Comparison of ENCODE assay signal across 1 cellular context in the genomic region with DNA sequence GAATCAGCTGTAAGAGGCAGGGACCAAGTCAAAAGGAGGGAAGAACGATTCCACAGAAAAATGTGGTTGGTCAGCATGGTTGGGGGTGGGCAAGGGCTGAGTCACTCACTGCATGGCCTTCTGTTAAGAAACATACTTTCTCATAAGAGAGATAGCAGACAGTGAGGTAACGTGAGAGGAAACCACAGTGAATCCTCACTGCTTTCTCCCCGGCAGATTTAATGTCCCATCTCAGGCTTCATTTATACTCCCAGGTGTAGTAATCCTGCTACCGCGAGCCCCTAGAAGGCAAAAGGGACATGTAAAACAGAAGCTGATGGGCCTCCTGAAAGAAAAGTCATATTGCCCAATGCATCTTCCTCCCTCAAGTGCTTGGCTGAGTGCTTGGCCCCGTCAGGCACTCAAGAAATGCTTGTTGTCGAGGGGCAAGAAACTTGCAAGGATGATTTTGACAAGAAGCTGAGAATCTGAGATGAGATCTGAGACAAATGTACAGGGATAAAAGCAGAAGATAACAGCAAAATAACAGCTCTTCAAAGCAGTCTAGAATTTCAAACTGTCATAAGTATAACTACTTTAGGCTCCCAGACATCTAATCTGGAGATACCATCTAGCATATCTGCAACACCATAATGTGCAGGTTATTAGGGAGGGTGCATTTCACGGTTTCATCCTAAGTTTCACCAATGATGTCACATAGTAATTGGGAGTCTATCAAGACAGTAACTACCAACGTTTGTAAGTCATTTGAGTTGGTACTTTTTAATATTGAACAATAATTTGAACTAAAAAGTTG.
TF ChIP-seq lines count a peak whose summit lies in the region.

No MANE protein-coding gene starts in this region.

TF ChIP-seq in HepG2, 621 proteins besides CTCF, POLR2A, EP300 and RAD21 (continued from another document):
- TF ChIP-seq, protein P1, sequence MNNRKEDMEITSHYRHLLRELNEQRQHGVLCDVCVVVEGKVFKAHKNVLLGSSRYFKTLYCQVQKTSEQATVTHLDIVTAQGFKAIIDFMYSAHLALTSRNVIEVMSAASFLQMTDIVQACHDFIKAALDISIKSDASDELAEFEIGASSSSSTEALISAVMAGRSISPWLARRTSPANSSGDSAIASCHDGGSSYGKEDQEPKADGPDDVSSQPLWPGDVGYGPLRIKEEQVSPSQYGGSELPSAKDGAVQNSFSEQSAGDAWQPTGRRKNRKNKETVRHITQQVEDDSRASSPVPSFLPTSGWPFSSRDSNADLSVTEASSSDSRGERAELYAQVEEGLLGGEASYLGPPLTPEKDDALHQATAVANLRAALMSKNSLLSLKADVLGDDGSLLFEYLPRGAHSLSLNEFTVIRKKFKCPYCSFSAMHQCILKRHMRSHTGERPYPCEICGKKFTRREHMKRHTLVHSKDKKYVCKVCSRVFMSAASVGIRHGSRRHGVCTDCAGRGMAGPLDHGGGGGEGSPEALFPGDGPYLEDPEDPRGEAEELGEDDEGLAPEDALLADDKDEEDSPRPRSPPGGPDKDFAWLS (CRISPR knock-in tag; IDR thresholded peaks at IDR 0.05; ENCODE audit: borderline replicate concordance), result no peak
- TF ChIP-seq ZNF777 (CRISPR knock-in tag; IDR thresholded peaks at IDR 0.05) (no peak), ARNT2 (CRISPR knock-in tag; IDR thresholded peaks at IDR 0.05; ENCODE audit: low read depth) (no peak), ZNF878 (CRISPR knock-in tag; IDR thresholded peaks at IDR 0.05) (no peak), NONO (IDR thresholded peaks at IDR 0.05) (no peak), NONO (CRISPR knock-in tag; conservative IDR thresholded peaks at IDR 0.05) (no peak), FIP1L1 (IDR thresholded peaks at IDR 0.05; ENCODE audit: borderline replicate concordance, insufficient read depth, low read depth, low read length) (no peak), ZNF382 (CRISPR knock-in tag; IDR thresholded peaks at IDR 0.05; ENCODE audit: borderline replicate concordance) (no peak), CHD2 (IDR thresholded peaks at IDR 0.05; ENCODE audit: low read depth, low read length) (no peak), BORCS8-MEF2B (CRISPR knock-in tag; IDR thresholded peaks at IDR 0.05) (no peak), TAF15 (IDR thresholded peaks at IDR 0.05; ENCODE audit: low read depth, low read length, poor library complexity, severe bottlenecking) (no peak), CBFB (CRISPR knock-in tag; IDR thresholded peaks at IDR 0.05) (no peak), RELA (CRISPR knock-in tag; IDR thresholded peaks at IDR 0.05) (no peak)
- TF ChIP-seq, protein P2, sequence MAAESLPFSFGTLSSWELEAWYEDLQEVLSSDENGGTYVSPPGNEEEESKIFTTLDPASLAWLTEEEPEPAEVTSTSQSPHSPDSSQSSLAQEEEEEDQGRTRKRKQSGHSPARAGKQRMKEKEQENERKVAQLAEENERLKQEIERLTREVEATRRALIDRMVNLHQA (CRISPR knock-in tag; IDR thresholded peaks at IDR 0.05), result no peak
- TF ChIP-seq, protein P3, sequence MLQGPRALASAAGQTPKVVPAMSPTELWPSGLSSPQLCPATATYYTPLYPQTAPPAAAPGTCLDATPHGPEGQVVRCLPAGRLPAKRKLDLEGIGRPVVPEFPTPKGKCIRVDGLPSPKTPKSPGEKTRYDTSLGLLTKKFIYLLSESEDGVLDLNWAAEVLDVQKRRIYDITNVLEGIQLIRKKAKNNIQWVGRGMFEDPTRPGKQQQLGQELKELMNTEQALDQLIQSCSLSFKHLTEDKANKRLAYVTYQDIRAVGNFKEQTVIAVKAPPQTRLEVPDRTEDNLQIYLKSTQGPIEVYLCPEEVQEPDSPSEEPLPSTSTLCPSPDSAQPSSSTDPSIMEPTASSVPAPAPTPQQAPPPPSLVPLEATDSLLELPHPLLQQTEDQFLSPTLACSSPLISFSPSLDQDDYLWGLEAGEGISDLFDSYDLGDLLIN (CRISPR knock-in tag; IDR thresholded peaks at IDR 0.05; ENCODE audit: borderline replicate concordance), result no peak
- TF ChIP-seq, protein P4, sequence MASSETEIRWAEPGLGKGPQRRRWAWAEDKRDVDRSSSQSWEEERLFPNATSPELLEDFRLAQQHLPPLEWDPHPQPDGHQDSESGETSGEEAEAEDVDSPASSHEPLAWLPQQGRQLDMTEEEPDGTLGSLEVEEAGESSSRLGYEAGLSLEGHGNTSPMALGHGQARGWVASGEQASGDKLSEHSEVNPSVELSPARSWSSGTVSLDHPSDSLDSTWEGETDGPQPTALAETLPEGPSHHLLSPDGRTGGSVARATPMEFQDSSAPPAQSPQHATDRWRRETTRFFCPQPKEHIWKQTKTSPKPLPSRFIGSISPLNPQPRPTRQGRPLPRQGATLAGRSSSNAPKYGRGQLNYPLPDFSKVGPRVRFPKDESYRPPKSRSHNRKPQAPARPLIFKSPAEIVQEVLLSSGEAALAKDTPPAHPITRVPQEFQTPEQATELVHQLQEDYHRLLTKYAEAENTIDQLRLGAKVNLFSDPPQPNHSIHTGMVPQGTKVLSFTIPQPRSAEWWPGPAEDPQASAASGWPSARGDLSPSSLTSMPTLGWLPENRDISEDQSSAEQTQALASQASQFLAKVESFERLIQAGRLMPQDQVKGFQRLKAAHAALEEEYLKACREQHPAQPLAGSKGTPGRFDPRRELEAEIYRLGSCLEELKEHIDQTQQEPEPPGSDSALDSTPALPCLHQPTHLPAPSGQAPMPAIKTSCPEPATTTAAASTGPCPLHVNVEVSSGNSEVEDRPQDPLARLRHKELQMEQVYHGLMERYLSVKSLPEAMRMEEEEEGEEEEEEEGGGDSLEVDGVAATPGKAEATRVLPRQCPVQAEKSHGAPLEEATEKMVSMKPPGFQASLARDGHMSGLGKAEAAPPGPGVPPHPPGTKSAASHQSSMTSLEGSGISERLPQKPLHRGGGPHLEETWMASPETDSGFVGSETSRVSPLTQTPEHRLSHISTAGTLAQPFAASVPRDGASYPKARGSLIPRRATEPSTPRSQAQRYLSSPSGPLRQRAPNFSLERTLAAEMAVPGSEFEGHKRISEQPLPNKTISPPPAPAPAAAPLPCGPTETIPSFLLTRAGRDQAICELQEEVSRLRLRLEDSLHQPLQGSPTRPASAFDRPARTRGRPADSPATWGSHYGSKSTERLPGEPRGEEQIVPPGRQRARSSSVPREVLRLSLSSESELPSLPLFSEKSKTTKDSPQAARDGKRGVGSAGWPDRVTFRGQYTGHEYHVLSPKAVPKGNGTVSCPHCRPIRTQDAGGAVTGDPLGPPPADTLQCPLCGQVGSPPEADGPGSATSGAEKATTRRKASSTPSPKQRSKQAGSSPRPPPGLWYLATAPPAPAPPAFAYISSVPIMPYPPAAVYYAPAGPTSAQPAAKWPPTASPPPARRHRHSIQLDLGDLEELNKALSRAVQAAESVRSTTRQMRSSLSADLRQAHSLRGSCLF (CRISPR knock-in tag; IDR thresholded peaks at IDR 0.05; ENCODE audit: borderline replicate concordance), result no peak
